ENCODE assay signal across 1 cellular context in the genomic region with DNA sequence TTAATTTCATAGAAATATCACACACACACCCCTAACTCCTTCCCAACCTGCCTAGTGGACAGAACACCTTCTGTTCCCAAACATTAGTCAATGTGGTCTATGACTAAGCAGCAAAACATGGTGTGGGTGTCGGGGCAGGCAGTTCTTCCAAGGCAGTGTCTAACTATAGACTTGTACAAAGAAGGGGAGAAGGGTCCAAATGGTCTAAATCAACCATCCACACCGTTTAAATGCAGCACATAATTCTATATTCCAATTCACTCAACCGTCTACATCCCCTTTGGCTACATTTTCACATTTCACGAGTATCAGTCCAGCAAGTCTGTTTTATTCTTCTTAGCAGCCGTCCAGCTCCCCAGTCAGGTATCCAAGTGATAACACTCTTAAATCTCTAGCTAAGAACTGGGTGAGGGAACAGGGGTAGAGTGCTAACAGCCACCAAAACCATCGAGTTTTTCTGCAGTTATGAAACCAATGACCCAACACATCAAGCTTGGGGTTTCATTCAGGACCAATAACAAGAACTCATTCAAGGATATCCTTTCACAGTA.
TF ChIP-seq lines count a peak whose summit lies in the region.

No MANE protein-coding gene starts in this region.

TF ChIP-seq in HEK293, 187 proteins besides CTCF, POLR2A, EP300 and RAD21 (continued from another document and continues in another):
- TF ChIP-seq SCRT2 (tag by site-specific recombination; IDR thresholded peaks at IDR 0.05) = no peak
- TF ChIP-seq ZNF157 (tag by site-specific recombination; IDR thresholded peaks at IDR 0.05) = no peak
- no peak for TF ChIP-seq ZNF596 (tag by site-specific recombination; IDR thresholded peaks at IDR 0.05)
- no peak for TF ChIP-seq ZNF174 (tag by site-specific recombination; IDR thresholded peaks at IDR 0.05)
- no peak for TF ChIP-seq BCL11A (tag by site-specific recombination; IDR thresholded peaks at IDR 0.05; ENCODE audit: low read depth)
- TF ChIP-seq ZNF302 (tag by site-specific recombination; IDR thresholded peaks at IDR 0.05; ENCODE audit: low read depth) = no peak
- TF ChIP-seq ZSCAN23 (tag by site-specific recombination; IDR thresholded peaks at IDR 0.05) = no peak
- TF ChIP-seq ZNF473 (tag by site-specific recombination; IDR thresholded peaks at IDR 0.05) = no peak
- TF ChIP-seq ZNF843 (tag by site-specific recombination; IDR thresholded peaks at IDR 0.05) = no peak
- TF ChIP-seq, protein P1, sequence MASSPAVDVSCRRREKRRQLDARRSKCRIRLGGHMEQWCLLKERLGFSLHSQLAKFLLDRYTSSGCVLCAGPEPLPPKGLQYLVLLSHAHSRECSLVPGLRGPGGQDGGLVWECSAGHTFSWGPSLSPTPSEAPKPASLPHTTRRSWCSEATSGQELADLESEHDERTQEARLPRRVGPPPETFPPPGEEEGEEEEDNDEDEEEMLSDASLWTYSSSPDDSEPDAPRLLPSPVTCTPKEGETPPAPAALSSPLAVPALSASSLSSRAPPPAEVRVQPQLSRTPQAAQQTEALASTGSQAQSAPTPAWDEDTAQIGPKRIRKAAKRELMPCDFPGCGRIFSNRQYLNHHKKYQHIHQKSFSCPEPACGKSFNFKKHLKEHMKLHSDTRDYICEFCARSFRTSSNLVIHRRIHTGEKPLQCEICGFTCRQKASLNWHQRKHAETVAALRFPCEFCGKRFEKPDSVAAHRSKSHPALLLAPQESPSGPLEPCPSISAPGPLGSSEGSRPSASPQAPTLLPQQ (tag by site-specific recombination; IDR thresholded peaks at IDR 0.05) = no peak
- no peak for TF ChIP-seq KLF1 (tag by site-specific recombination; IDR thresholded peaks at IDR 0.05)
- no peak for TF ChIP-seq ZNF548 (tag by site-specific recombination; IDR thresholded peaks at IDR 0.05)
- TF ChIP-seq ZBTB21 (tag by site-specific recombination; IDR thresholded peaks at IDR 0.05) = no peak
- TF ChIP-seq ZNF24 (tag by site-specific recombination; IDR thresholded peaks at IDR 0.05) = no peak
- TF ChIP-seq ZBTB20 (tag by site-specific recombination; IDR thresholded peaks at IDR 0.05) = peak; percentile 13; the same call in 1 of the 2 replicates
- TF ChIP-seq KLF16 (tag by site-specific recombination; IDR thresholded peaks at IDR 0.05) = no peak
- TF ChIP-seq, protein P2, sequence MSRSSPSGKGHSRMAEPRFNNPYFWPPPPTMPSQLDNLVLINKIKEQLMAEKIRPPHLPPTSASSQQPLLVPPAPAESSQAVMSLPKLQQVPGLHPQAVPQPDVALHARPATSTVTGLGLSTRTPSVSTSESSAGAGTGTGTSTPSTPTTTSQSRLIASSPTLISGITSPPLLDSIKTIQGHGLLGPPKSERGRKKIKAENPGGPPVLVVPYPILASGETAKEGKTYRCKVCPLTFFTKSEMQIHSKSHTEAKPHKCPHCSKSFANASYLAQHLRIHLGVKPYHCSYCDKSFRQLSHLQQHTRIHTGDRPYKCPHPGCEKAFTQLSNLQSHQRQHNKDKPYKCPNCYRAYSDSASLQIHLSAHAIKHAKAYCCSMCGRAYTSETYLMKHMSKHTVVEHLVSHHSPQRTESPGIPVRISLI (tag by site-specific recombination; IDR thresholded peaks at IDR 0.05) = no peak
- TF ChIP-seq MYNN (tag by site-specific recombination; IDR thresholded peaks at IDR 0.05; ENCODE audit: borderline replicate concordance) = no peak
- TF ChIP-seq ZNF37A (tag by site-specific recombination; IDR thresholded peaks at IDR 0.05) = no peak
- TF ChIP-seq ZNF449 (tag by site-specific recombination; IDR thresholded peaks at IDR 0.05) = no peak
- TF ChIP-seq TRIM28 (IDR thresholded peaks at IDR 0.05; ENCODE audit: borderline replicate concordance, low read length) = no peak
- no peak for TF ChIP-seq ZNF274 (IDR thresholded peaks at IDR 0.05; ENCODE audit: low read length)
- no peak for TF ChIP-seq ZNF274 (tag by site-specific recombination; IDR thresholded peaks at IDR 0.05; ENCODE audit: borderline replicate concordance)
- TF ChIP-seq ZNF292 (tag by site-specific recombination; IDR thresholded peaks at IDR 0.05; ENCODE audit: borderline replicate concordance, low read depth) = no peak
- TF ChIP-seq, protein P3, sequence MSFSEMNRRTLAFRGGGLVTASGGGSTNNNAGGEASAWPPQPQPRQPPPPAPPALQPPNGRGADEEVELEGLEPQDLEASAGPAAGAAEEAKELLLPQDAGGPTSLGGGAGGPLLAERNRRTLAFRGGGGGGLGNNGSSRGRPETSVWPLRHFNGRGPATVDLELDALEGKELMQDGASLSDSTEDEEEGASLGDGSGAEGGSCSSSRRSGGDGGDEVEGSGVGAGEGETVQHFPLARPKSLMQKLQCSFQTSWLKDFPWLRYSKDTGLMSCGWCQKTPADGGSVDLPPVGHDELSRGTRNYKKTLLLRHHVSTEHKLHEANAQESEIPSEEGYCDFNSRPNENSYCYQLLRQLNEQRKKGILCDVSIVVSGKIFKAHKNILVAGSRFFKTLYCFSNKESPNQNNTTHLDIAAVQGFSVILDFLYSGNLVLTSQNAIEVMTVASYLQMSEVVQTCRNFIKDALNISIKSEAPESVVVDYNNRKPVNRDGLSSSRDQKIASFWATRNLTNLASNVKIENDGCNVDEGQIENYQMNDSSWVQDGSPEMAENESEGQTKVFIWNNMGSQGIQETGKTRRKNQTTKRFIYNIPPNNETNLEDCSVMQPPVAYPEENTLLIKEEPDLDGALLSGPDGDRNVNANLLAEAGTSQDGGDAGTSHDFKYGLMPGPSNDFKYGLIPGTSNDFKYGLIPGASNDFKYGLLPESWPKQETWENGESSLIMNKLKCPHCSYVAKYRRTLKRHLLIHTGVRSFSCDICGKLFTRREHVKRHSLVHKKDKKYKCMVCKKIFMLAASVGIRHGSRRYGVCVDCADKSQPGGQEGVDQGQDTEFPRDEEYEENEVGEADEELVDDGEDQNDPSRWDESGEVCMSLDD (tag by site-specific recombination; IDR thresholded peaks at IDR 0.05) = no peak
- TF ChIP-seq, protein P4, sequence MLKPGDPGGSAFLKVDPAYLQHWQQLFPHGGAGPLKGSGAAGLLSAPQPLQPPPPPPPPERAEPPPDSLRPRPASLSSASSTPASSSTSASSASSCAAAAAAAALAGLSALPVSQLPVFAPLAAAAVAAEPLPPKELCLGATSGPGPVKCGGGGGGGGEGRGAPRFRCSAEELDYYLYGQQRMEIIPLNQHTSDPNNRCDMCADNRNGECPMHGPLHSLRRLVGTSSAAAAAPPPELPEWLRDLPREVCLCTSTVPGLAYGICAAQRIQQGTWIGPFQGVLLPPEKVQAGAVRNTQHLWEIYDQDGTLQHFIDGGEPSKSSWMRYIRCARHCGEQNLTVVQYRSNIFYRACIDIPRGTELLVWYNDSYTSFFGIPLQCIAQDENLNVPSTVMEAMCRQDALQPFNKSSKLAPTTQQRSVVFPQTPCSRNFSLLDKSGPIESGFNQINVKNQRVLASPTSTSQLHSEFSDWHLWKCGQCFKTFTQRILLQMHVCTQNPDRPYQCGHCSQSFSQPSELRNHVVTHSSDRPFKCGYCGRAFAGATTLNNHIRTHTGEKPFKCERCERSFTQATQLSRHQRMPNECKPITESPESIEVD (tag by site-specific recombination; IDR thresholded peaks at IDR 0.05) = no peak
- TF ChIP-seq ZBTB11 (tag by site-specific recombination; conservative IDR thresholded peaks at IDR 0.05; ENCODE audit: low read depth) = no peak
- TF ChIP-seq SP7 (tag by site-specific recombination; IDR thresholded peaks at IDR 0.05) = peak; percentile 18
- TF ChIP-seq, protein P5, sequence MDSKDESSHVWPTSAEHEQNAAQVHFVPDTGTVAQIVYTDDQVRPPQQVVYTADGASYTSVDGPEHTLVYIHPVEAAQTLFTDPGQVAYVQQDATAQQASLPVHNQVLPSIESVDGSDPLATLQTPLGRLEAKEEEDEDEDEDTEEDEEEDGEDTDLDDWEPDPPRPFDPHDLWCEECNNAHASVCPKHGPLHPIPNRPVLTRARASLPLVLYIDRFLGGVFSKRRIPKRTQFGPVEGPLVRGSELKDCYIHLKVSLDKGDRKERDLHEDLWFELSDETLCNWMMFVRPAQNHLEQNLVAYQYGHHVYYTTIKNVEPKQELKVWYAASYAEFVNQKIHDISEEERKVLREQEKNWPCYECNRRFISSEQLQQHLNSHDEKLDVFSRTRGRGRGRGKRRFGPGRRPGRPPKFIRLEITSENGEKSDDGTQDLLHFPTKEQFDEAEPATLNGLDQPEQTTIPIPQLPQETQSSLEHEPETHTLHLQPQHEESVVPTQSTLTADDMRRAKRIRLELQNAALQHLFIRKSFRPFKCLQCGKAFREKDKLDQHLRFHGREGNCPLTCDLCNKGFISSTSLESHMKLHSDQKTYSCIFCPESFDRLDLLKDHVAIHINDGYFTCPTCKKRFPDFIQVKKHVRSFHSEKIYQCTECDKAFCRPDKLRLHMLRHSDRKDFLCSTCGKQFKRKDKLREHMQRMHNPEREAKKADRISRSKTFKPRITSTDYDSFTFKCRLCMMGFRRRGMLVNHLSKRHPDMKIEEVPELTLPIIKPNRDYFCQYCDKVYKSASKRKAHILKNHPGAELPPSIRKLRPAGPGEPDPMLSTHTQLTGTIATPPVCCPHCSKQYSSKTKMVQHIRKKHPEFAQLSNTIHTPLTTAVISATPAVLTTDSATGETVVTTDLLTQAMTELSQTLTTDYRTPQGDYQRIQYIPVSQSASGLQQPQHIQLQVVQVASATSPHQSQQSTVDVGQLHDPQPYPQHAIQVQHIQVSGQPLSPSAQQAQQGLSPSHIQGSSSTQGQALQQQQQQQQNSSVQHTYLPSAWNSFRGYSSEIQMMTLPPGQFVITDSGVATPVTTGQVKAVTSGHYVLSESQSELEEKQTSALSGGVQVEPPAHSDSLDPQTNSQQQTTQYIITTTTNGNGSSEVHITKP (tag by site-specific recombination; IDR thresholded peaks at IDR 0.05) = peak; percentile 86
- no peak for TF ChIP-seq ZNF521 (tag by site-specific recombination; IDR thresholded peaks at IDR 0.05)
- TF ChIP-seq ZNF23 (tag by site-specific recombination; IDR thresholded peaks at IDR 0.05; ENCODE audit: borderline replicate concordance) = no peak
- no peak for TF ChIP-seq GLI4 (tag by site-specific recombination; IDR thresholded peaks at IDR 0.05)
- TF ChIP-seq ZNF571 (tag by site-specific recombination; IDR thresholded peaks at IDR 0.05) = no peak
- no peak for TF ChIP-seq ZNF530 (tag by site-specific recombination; IDR thresholded peaks at IDR 0.05; ENCODE audit: low read depth)
- TF ChIP-seq ZNF501 (tag by site-specific recombination; IDR thresholded peaks at IDR 0.05) = no peak; the same call in 1 of the 2 replicates
- TF ChIP-seq BCL6B (tag by site-specific recombination; IDR thresholded peaks at IDR 0.05) = no peak
- 0 out of 2 replicates have a peak, but pooled peaks have one; percentile 28 for TF ChIP-seq KLF8 (tag by site-specific recombination; IDR thresholded peaks at IDR 0.05)
- TF ChIP-seq ZNF140 (tag by site-specific recombination; IDR thresholded peaks at IDR 0.05) = no peak
- no peak for TF ChIP-seq BCL11B (tag by site-specific recombination; IDR thresholded peaks at IDR 0.05; ENCODE audit: low read depth)
